ENCODE assay signal across 20 cellular contexts in genomic region chr5:74725331-74725730, GRCh38. TPM values are rescaled to one million over a fixed set of nuclear protein-coding genes. Genes with fewer than 3 reads are reported as not detected.
A peak's percentile ranks its signal among the peaks of the same experiment; 100 is the strongest.
DNase-seq lines count a peak whose midpoint lies in the region; ATAC-seq, FAIRE-seq and TF ChIP-seq lines count a peak whose summit lies in the region.
"Had no signal": no experiment of that assay in that cellular context is flagged by ENCODE, and none has a peak within 500 bp of the region (broad histone marks: within the 10 kb centered on the region; RNA-seq: fewer than 3 reads in every experiment).

No MANE protein-coding gene starts in this region.

- no peak overlapping the region for H3K9ac ChIP-seq in endodermal cell (ENCODE audit: extremely low read depth, low read length, poor library complexity, severe bottlenecking)

- intact Hi-C loops in activated CD4-positive, alpha-beta T cell treated with anti-CD3 and anti-CD28 coated beads, Interleukin-2, amount 10 ng/mL, durations not matched to agents 24 days and 14 days (cut with micrococcal nuclease) = no loop called here

- no peak for TF ChIP-seq POLR2A in GM12892 (IDR thresholded peaks at IDR 0.05; ENCODE audit: low read depth, low read length)

- H3K9me3 Mint-ChIP-seq in activated CD4-positive, alpha-beta T cell treated with anti-CD3 and anti-CD28 coated beads, Interleukin-2, amount 10 ng/mL, durations not matched to agents 24 days and 14 days = no peaks in the 10 kb centered on the region
- H3K9me3 Mint-ChIP-seq in endodermal cell = no peaks in the 10 kb centered on the region

- ATAC-seq in T-helper 17 cell = no peak
- ATAC-seq: GM12878, Right ventricle myocardium inferior, SK-N-SH treated with all-trans-retinoic acid at 6 μM for 48 hours had no signal

- no peaks in the 10 kb centered on the region for H3K9me3 ChIP-seq in T-helper 17 cell (ENCODE audit: control insufficient read depth, low read length, poor library complexity, severe bottlenecking)
- H3K9me3 ChIP-seq in endodermal cell (ENCODE audit: control insufficient read depth, low read length) = peaks cover 9% of the 10 kb centered on the region
- H3K9me3 ChIP-seq: SJCRH30 had no signal

- no peaks in the 10 kb centered on the region for H3K27me3 Mint-ChIP-seq in activated CD4-positive, alpha-beta T cell treated with anti-CD3 and anti-CD28 coated beads, Interleukin-2, amount 10 ng/mL, durations not matched to agents 24 days and 14 days
- H3K27me3 Mint-ChIP-seq in T-helper 17 cell (no peaks in the 10 kb centered on the region), endodermal cell (ENCODE audit: insufficient read depth) (no peaks in the 10 kb centered on the region)

- H3K27me3 ChIP-seq in endodermal cell (ENCODE audit: control insufficient read depth, insufficient read depth, low read length, poor library complexity, severe bottlenecking) = no peaks in the 10 kb centered on the region
- H3K27me3 ChIP-seq: SJCRH30 had no signal

- no peak for FAIRE-seq in GM12892 (lab: Jason Lieb, UNC)
- FAIRE-seq: D721Med, GM12878, H1 had no signal

- peaks cover 82% of the 10 kb centered on the region for H3K36me3 ChIP-seq in endodermal cell (ENCODE audit: control insufficient read depth, insufficient read depth, low read length)

- H3K27ac Mint-ChIP-seq in activated CD4-positive, alpha-beta T cell treated with anti-CD3 and anti-CD28 coated beads, Interleukin-2, amount 10 ng/mL, durations not matched to agents 24 days and 14 days = peak overlapping the region; percentile 44
- H3K27ac Mint-ChIP-seq in T-helper 17 cell (peak overlapping the region; percentile 43), endodermal cell (no peak overlapping the region)

- DNase-seq in activated CD4-positive, alpha-beta T cell treated with anti-CD3 and anti-CD28 coated beads, Interleukin-2, amount 10 ng/mL, durations not matched to agents 24 days and 14 days = no peak
- no peak for DNase-seq in activated CD4-positive, alpha-beta T cell treated with anti-CD3 and anti-CD28 coated beads for 48 hours
- no peak for DNase-seq in T-helper 17 cell
- DNase-seq in endodermal cell = no peak
- DNase-seq in HCEC 1CT = no peak
- DNase-seq in GM12892 (ENCODE audit: insufficient read length) = no peak
- no peak for DNase-seq in occipital lobe (lab: John Stamatoyannopoulos, UW)
- DNase-seq: NCI-H1105, NCI-H146, NCI-H1930, NCI-H2107, NCI-H526 treated with DMSO at 0.1 percent for 48 hours, PC-9, SJCRH30 had no signal

- no peak overlapping the region for H3K4me3 Mint-ChIP-seq in activated CD4-positive, alpha-beta T cell treated with anti-CD3 and anti-CD28 coated beads, Interleukin-2, amount 10 ng/mL, durations not matched to agents 24 days and 14 days
- H3K4me3 Mint-ChIP-seq in T-helper 17 cell (no peak overlapping the region), endodermal cell (no peak overlapping the region)

- H3K27ac ChIP-seq in endodermal cell (ENCODE audit: low read depth, low read length) = no peak overlapping the region
- H3K27ac ChIP-seq: HL-60, PC-9, SJCRH30 had no signal

- H3K4me1 ChIP-seq in endodermal cell (ENCODE audit: control insufficient read depth, insufficient read depth, low read length) = peaks cover 8% of the 10 kb centered on the region
- H3K4me1 ChIP-seq: SJCRH30 had no signal

- WGBS in endodermal cell (ENCODE audit: insufficient coverage in 1 of 2, insufficient read length in 1 of 2), 2 experiments = 92 to 100% methylated on average over 1 of the region's 1 CpG

- H3K36me3 Mint-ChIP-seq in activated CD4-positive, alpha-beta T cell treated with anti-CD3 and anti-CD28 coated beads, Interleukin-2, amount 10 ng/mL, durations not matched to agents 24 days and 14 days (ENCODE audit: low read depth) = peaks cover 44% of the 10 kb centered on the region
- H3K36me3 Mint-ChIP-seq in T-helper 17 cell (ENCODE audit: low read depth) (peaks cover 17% of the 10 kb centered on the region), endodermal cell (ENCODE audit: low read depth) (peaks cover 51% of the 10 kb centered on the region)

- TF ChIP-seq CTCF in endodermal cell (conservative IDR thresholded peaks at IDR 0.05) = no peak

- no peaks in the 10 kb centered on the region for H3K4me1 Mint-ChIP-seq in activated CD4-positive, alpha-beta T cell treated with anti-CD3 and anti-CD28 coated beads, Interleukin-2, amount 10 ng/mL, durations not matched to agents 24 days and 14 days
- H3K4me1 Mint-ChIP-seq in T-helper 17 cell = no peaks in the 10 kb centered on the region
- H3K4me1 Mint-ChIP-seq in endodermal cell = peaks cover 12% of the 10 kb centered on the region

- peak overlapping the region; percentile 3 for H3K4me3 ChIP-seq in endodermal cell (ENCODE audit: low read length)
- H3K4me3 ChIP-seq: GM12878, PC-9, SJCRH30 had no signal

RNA-seq across cellular contexts. Expression of gene HEXB, which starts 40.3 kb away (rescaled TPM):
- total RNA-seq in activated CD4-positive, alpha-beta T cell treated with anti-CD3 and anti-CD28 coated beads, Interleukin-2, amount 10 ng/mL, durations not matched to agents 24 days and 14 days = 60.7 and 61.2 TPM in 2 replicates
- total RNA-seq in T-helper 17 cell (10 to 100 TPM; 38.2 to 43.2 TPM), endodermal cell (100 to 1,000 TPM in 1 of 2 donors, 10 to 100 TPM in 1; 68.4 to 112 TPM), occipital lobe (22.5 TPM)
- 47.2 TPM for polyA plus RNA-seq in endodermal cell (2013, experiment 1 of 2)
- 42.9 TPM for polyA plus RNA-seq in endodermal cell (2013, experiment 2 of 2)
- polyA plus RNA-seq in GM12892 (2012; ENCODE audit: missing spikeins) = 50.9 TPM

RNA-seq across cellular contexts. Expression of gene GFM2, which starts 41.6 kb away (rescaled TPM):
- total RNA-seq in activated CD4-positive, alpha-beta T cell treated with anti-CD3 and anti-CD28 coated beads, Interleukin-2, amount 10 ng/mL, durations not matched to agents 24 days and 14 days = 37.9 and 42.7 TPM in 2 replicates
- total RNA-seq in T-helper 17 cell (10 to 100 TPM; 12.3 to 20.7 TPM), endodermal cell (10 to 100 TPM; 43.1 to 44.5 TPM), occipital lobe (61.0 TPM)
- polyA plus RNA-seq in endodermal cell (2013, experiment 1 of 2) = 33.4 TPM
- polyA plus RNA-seq in endodermal cell (2013, experiment 2 of 2) = 33.5 TPM
- 23.7 TPM for polyA plus RNA-seq in GM12892 (2012; ENCODE audit: missing spikeins)

RNA-seq across cellular contexts. Expression of gene NSA2, which starts 41.7 kb away (rescaled TPM):
- 94.0 and 95.8 TPM in 2 replicates for total RNA-seq in activated CD4-positive, alpha-beta T cell treated with anti-CD3 and anti-CD28 coated beads, Interleukin-2, amount 10 ng/mL, durations not matched to agents 24 days and 14 days
- total RNA-seq in T-helper 17 cell (10 to 100 TPM; 65.4 to 75.1 TPM), endodermal cell (10 to 100 TPM; 53.1 to 62.8 TPM), occipital lobe (56.3 TPM)
- 96.0 TPM for polyA plus RNA-seq in endodermal cell (2013, experiment 1 of 2)
- 99.4 TPM for polyA plus RNA-seq in endodermal cell (2013, experiment 2 of 2)
- polyA plus RNA-seq in GM12892 (2012; ENCODE audit: missing spikeins) = 241 TPM
